ENCODE assay signal across 10 cellular contexts in the genomic region with DNA sequence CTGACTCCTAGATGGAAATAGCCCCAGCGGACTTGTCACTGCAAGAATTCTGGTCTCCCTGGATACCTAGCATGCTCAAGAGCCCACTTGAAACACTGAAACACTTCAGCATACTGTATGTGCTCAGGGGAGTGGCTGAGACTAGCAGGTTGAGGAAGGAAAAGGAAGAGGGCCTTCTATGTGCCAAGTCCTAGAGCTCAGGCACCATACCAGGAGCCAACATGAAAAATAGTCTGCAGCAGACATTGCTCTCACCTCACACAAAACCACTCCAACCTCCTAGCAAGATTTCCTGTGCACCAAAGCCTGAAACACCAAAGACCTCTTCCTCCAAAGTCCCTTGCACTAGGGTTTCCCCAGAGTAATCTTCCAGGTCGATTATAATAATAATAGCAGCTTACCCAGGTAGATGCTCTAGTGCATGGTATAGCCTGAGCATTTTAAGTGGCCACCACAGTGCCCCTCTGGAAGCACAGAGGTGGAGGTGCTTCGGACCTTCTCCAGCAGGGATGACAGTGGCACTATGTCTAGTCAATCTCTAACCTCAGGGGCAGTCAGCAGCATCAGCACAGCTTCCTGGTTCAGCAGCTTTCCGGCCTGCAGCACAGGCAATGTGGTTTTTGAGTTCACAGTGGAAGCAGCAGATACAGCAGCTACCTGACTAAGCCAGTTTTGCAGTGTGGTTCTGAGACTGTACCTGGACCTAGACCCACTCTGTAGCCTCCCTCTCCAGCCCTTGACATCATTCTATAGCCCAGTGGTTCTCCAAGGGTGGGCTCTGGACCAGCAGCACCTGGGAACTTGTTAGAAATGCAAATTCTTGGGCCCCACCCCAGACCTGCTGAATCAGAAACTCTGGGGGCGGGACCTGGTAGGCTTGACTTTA. TPM values are rescaled to one million over a fixed set of nuclear protein-coding genes. Genes with fewer than 3 reads are reported as not detected.
DNase-seq lines count a peak whose midpoint lies in the region; ATAC-seq, FAIRE-seq and TF ChIP-seq lines count a peak whose summit lies in the region.
"Had no signal": no experiment of that assay in that cellular context is flagged by ENCODE, and none has a peak within 500 bp of the region (broad histone marks: within the 10 kb centered on the region; RNA-seq: fewer than 3 reads in every experiment).

No MANE protein-coding gene starts in this region.

- H3K27me3 ChIP-seq in HepG2 (ENCODE audit: control insufficient read depth in 1 of 2, insufficient read depth in 2 of 2, low read length in 2 of 2) (peaks cover 1 to 7% of the 10 kb centered on the region in 2 experiments; a peak in 3 of 5 replicates), upper lobe of right lung (no peaks in the 10 kb centered on the region)
- H3K27me3 ChIP-seq: heart left ventricle had no signal

- TF ChIP-seq EP300 in HepG2 (IDR thresholded peaks at IDR 0.05; ENCODE audit: low read depth in 2 of 2, low read length in 2 of 2) (no peak), HepG2 (CRISPR knock-in tag; IDR thresholded peaks at IDR 0.05; ENCODE audit: borderline replicate concordance) (no peak)

- H3K4me3 Mint-ChIP-seq in activated CD4-positive, alpha-beta T cell treated with anti-CD3 and anti-CD28 coated beads, Interleukin-2, amount 10 ng/mL, durations not matched to agents 7 days and 5 days, result peak overlapping the region; percentile 80

- in situ Hi-C loops in HepG2 (cut with HindIII; ENCODE audit: extremely low pct_ligation_motif_present, low pct_unique_long_range_greater_than_20kb), result no loop called here

- peak; percentile 41 for DNase-seq in GM12892 (ENCODE audit: insufficient read length)
- peak; percentile 85 for DNase-seq in NAMALWA (ENCODE audit: low spot score)
- DNase-seq in activated CD4-positive, alpha-beta T cell treated with anti-CD3 and anti-CD28 coated beads, Interleukin-2, amount 10 ng/mL, durations not matched to agents 7 days and 5 days, result peak; percentile 85
- DNase-seq in HepG2 (ENCODE audit: low spot score), result no peak
- DNase-seq in upper lobe of right lung, result no peak
- DNase-seq in amniotic stem cell (lab: John Stamatoyannopoulos, UW), result no peak
- no peak for DNase-seq in putamen (ENCODE audit: low spot score)
- DNase-seq: heart left ventricle, IMR-90 had no signal

- intact Hi-C loops in HepG2 (cut with micrococcal nuclease; ENCODE audit: unreplicated experiment), result no loop called here
- intact Hi-C loops in upper lobe of right lung (cut with DNase I), result no loop called here

- peaks cover 90% of the 10 kb centered on the region for H3K4me1 Mint-ChIP-seq in activated CD4-positive, alpha-beta T cell treated with anti-CD3 and anti-CD28 coated beads, Interleukin-2, amount 10 ng/mL, durations not matched to agents 7 days and 5 days

- no peak for TF ChIP-seq RAD21 in HepG2 (CRISPR knock-in tag; IDR thresholded peaks at IDR 0.05)

- POLR2A ChIA-PET in activated CD4-positive, alpha-beta T cell treated with anti-CD3 and anti-CD28 coated beads, Interleukin-2, amount 10 ng/mL, durations not matched to agents 7 days and 5 days (lab: Charles Lee), result interaction anchor here (0.6 to 1.4 kb wide), 4 partner anchors 18 to 1013 kb away, joined by 3 to 5 read pairs (median 3); no protein-coding TSS in a partner anchor
- POLR2A ChIA-PET in HepG2 (lab: Yijun Ruan, JAX), result no interaction called here

- H3K36me3 ChIP-seq in HepG2 (replicated peaks in 1 of 2; ENCODE audit: control insufficient read depth in 1 of 2, insufficient read depth in 2 of 2, low read length in 2 of 2), result no peaks in the 10 kb centered on the region
- H3K36me3 ChIP-seq in upper lobe of right lung, result no peaks in the 10 kb centered on the region
- H3K36me3 ChIP-seq: heart left ventricle had no signal

- no peaks in the 10 kb centered on the region for H3K79me2 ChIP-seq in HepG2 (ENCODE audit: insufficient read depth, low read length)

- BruUV-seq in HepG2 (replicated peaks; lab: Mats Ljungman, UMichigan), result no TSS peak

- no peak overlapping the region for H2AFZ ChIP-seq in HepG2 (ENCODE audit: low read length)

- FAIRE-seq in GM12892 (lab: Jason Lieb, UNC) (peak; percentile 98), HepG2 (lab: Jason Lieb, UNC) (no peak)

- ATAC-seq in GM21737 (IDR thresholded peaks at IDR 0.05; ENCODE audit: unreplicated experiment), result peak; percentile 46
- ATAC-seq in HepG2, result peak; percentile 57
- peak; percentile 92 for ATAC-seq in upper lobe of right lung

- no peak overlapping the region for H3K4me2 ChIP-seq in HepG2 (ENCODE audit: low read depth, low read length)

- H3K9me3 ChIP-seq in HepG2 (ENCODE audit: low read length) (no peaks in the 10 kb centered on the region), upper lobe of right lung (no peaks in the 10 kb centered on the region)
- H3K9me3 ChIP-seq: heart left ventricle had no signal

- TF ChIP-seq POLR2A in GM12892 (IDR thresholded peaks at IDR 0.05; ENCODE audit: low read depth, low read length) (peak; percentile 58; the same call in 1 of the 2 replicates), HepG2 (IDR thresholded peaks at IDR 0.05; ENCODE audit: insufficient read depth in 1 of 2, low read depth in 2 of 2, low read length in 2 of 2) (no peak)

- H3K27ac ChIP-seq in HepG2 (ENCODE audit: extremely low read length, insufficient read depth, low read length), result no peak overlapping the region
- H3K27ac ChIP-seq in upper lobe of right lung, result peak overlapping the region; percentile 69

- H3K4me1 ChIP-seq in HepG2 (ENCODE audit: insufficient read depth, low read length) (peaks cover 15% of the 10 kb centered on the region), upper lobe of right lung (peaks cover 11% of the 10 kb centered on the region)

- peaks cover 1% of the 10 kb centered on the region for H3K9me3 Mint-ChIP-seq in activated CD4-positive, alpha-beta T cell treated with anti-CD3 and anti-CD28 coated beads, Interleukin-2, amount 10 ng/mL, durations not matched to agents 7 days and 5 days

- peaks cover 22% of the 10 kb centered on the region for H3K36me3 Mint-ChIP-seq in activated CD4-positive, alpha-beta T cell treated with anti-CD3 and anti-CD28 coated beads, Interleukin-2, amount 10 ng/mL, durations not matched to agents 7 days and 5 days (ENCODE audit: low read depth)

- H4K20me1 ChIP-seq in HepG2 (ENCODE audit: insufficient read depth, low read length), result no peaks in the 10 kb centered on the region

- H3K9ac ChIP-seq in HepG2 (ENCODE audit: insufficient read depth, low read depth, low read length), result no peak overlapping the region

- 0% methylated on average over 3 of the region's 5 CpGs for WGBS in HepG2 (ENCODE audit: low lambda C conversion rate)

- TF ChIP-seq CTCF in HepG2 (CRISPR knock-in tag; IDR thresholded peaks at IDR 0.05), result no peak
- TF ChIP-seq CTCF in upper lobe of right lung (IDR thresholded peaks at IDR 0.05), result no peak

- H3K4me3 ChIP-seq in HepG2 (replicated peaks in 1 of 3; ENCODE audit: insufficient read depth in 1 of 3, low read depth in 2 of 3, low read length in 3 of 3) (no peak overlapping the region), upper lobe of right lung (peak overlapping the region; percentile 12)

- CTCF ChIA-PET in activated CD4-positive, alpha-beta T cell treated with anti-CD3 and anti-CD28 coated beads, Interleukin-2, amount 10 ng/mL, durations not matched to agents 7 days and 5 days (lab: Charles Lee), result interaction anchor here (0.6 to 4.0 kb wide), 5 partner anchors 9 to 245 kb away, joined by 4 to 19 read pairs (median 5); no protein-coding TSS in a partner anchor
- CTCF ChIA-PET in HepG2 (lab: Yijun Ruan, JAX; ENCODE audit: low intra/inter-chr PET ratio, low total read pairs), result no interaction called here

- H3K27me3 Mint-ChIP-seq in activated CD4-positive, alpha-beta T cell treated with anti-CD3 and anti-CD28 coated beads, Interleukin-2, amount 10 ng/mL, durations not matched to agents 7 days and 5 days, result no peaks in the 10 kb centered on the region

- peak overlapping the region; percentile 93 for H3K27ac Mint-ChIP-seq in activated CD4-positive, alpha-beta T cell treated with anti-CD3 and anti-CD28 coated beads, Interleukin-2, amount 10 ng/mL, durations not matched to agents 7 days and 5 days

TF ChIP-seq in HepG2, 621 proteins besides CTCF, POLR2A, EP300 and RAD21 (continues in another document):
- no peak for TF ChIP-seq NFIB (CRISPR knock-in tag; IDR thresholded peaks at IDR 0.05; ENCODE audit: borderline replicate concordance)
- TF ChIP-seq ZNF501 (CRISPR knock-in tag; IDR thresholded peaks at IDR 0.05), result no peak
- no peak for TF ChIP-seq SRY (CRISPR knock-in tag; IDR thresholded peaks at IDR 0.05)
- TF ChIP-seq STAT5B (CRISPR knock-in tag; IDR thresholded peaks at IDR 0.05), result no peak
- no peak for TF ChIP-seq ZEB1 (IDR thresholded peaks at IDR 0.05; ENCODE audit: insufficient replicate concordance, low read depth)
- TF ChIP-seq AGO2 (optimal IDR thresholded peaks at IDR 0.05; ENCODE audit: low read depth, low read length), result no peak

RNA-seq across cellular contexts. Expression of a gene that starts 45.6 kb away (rescaled TPM):
- polyA plus RNA-seq in GM12892 (2012; ENCODE audit: missing spikeins), result 0.53 TPM
- total RNA-seq in activated CD4-positive, alpha-beta T cell treated with anti-CD3 and anti-CD28 coated beads, Interleukin-2, amount 10 ng/mL, durations not matched to agents 7 days and 5 days, result under 1 TPM in 1 of 2 experiments, not detected in 1; 0.17 TPM
- total RNA-seq in HepG2 (2016; rRNA removed; fragmentation: Illumina TruSeq; extraction: Trizol) (0.13 and 0.22 TPM in 2 replicates), upper lobe of right lung (not detected)
- not detected in 2 replicates for total RNA-seq in HepG2 (2016; cell fraction: cytosol; rRNA removed; fragmentation: Illumina TruSeq; extraction: Trizol; ENCODE audit: low read depth)
- total RNA-seq in HepG2 (2016; cell fraction: insoluble cytoplasmic fraction; rRNA removed; fragmentation: Illumina TruSeq; extraction: Trizol), result not detected in 2 replicates
- total RNA-seq in HepG2 (2016; cell fraction: membrane; rRNA removed; fragmentation: Illumina TruSeq; extraction: Trizol), result not detected in 2 replicates
- total RNA-seq in HepG2 (2016; cell fraction: nucleus; rRNA removed; fragmentation: Illumina TruSeq; extraction: Trizol), result not detected in 2 replicates
- polyA plus RNA-seq in HepG2 (2011; rRNA removed), result not detected in 2 replicates
- polyA plus RNA-seq in HepG2 (2011; cell fraction: cytosol; rRNA removed), result not detected in 2 replicates
- not detected in 2 replicates for polyA plus RNA-seq in HepG2 (2011; cell fraction: nucleus; rRNA removed)
- 0.43 and 3.2 TPM in 2 replicates for polyA plus RNA-seq in HepG2 (2012)
- not detected in 2 replicates for polyA plus RNA-seq in HepG2 (2016; cell fraction: cytosol; fragmentation: Illumina TruSeq; extraction: Trizol; ENCODE audit: low read depth)
- polyA plus RNA-seq in HepG2 (2016; cell fraction: insoluble cytoplasmic fraction; fragmentation: Illumina TruSeq; extraction: Trizol; ENCODE audit: low read depth), result 1.0 TPM in 1 of 2 replicates, not detected in the other
- not detected in 2 replicates for polyA plus RNA-seq in HepG2 (2016; cell fraction: membrane; fragmentation: Illumina TruSeq; extraction: Trizol; ENCODE audit: low read depth)
- not detected in 2 replicates for polyA plus RNA-seq in HepG2 (2016; cell fraction: nucleus; fragmentation: Illumina TruSeq; extraction: Trizol; ENCODE audit: insufficient read depth, low read depth)
- polyA minus RNA-seq in HepG2 (2011; rRNA and poly(A)+ RNA removed; ENCODE audit: low replicate concordance), result not detected in 2 replicates
- not detected in 2 replicates for polyA minus RNA-seq in HepG2 (2011; cell fraction: cytosol; rRNA and poly(A)+ RNA removed)
- polyA minus RNA-seq in HepG2 (2011; cell fraction: nucleus; rRNA and poly(A)+ RNA removed), result not detected in 2 replicates
- polyA plus RNA-seq: heart left ventricle, IMR-90 had no signal

Comparison
In these comparisons a context has a peak if more than half of its experiments do, and no peak if none do; other contexts are left out.
1. DNase-seq: peak in GM12892 (single experiment), NAMALWA (single experiment) and activated CD4-positive, alpha-beta T cell treated with anti-CD3 and anti-CD28 coated beads, Interleukin-2, amount 10 ng/mL, durations not matched to agents 7 days and 5 days (single experiment); none in HepG2 (single experiment), upper lobe of right lung (single experiment), amniotic stem cell (single experiment) and putamen (single experiment).
2. Peak in every context shown above with its lines, with median percentiles within 50 percentile points of each other: ATAC-seq.